Comparison of ENCODE assay signal across 15 cellular contexts in the genomic region with DNA sequence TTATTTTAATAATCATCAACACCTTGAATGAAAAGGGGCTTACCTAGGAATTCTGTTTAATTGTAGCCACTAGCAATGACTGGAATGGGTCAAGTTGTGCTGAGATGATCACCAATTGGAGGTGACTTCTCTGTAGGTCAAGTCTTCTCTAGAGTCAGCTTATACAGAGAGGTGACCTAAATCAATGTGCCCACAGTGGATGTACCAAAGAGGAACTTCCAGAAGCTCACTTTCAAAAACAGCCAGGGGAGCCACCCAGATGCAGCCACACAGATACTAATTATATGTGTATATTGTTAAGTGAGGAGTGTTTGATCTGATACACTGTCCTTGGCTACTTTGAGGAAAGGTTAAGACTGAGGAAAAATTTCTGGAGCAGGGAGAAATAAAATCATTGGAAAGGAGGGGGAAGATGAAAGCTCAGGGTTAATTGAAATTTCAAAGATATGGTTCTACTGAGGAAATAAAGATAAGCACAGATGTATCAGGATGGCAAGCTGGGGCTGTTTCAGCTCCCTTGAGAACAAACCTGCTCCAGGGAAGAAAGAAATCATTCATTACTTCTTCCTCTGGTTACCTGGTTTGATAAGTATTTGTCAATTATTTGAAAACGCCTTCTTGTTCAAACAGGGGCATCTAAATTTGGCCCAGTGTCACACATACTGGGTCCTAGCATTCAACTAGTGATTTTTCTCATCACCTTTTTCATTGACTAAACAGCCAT. TPM values are rescaled to one million over a fixed set of nuclear protein-coding genes. Genes with fewer than 3 reads are reported as not detected.
A peak's percentile ranks its signal among the peaks of the same experiment; 100 is the strongest.
DNase-seq lines count a peak whose midpoint lies in the region; ATAC-seq and TF ChIP-seq lines count a peak whose summit lies in the region.
"Had no signal": no experiment of that assay in that cellular context is flagged by ENCODE, and none has a peak within 500 bp of the region (broad histone marks: within the 10 kb centered on the region; RNA-seq: fewer than 3 reads in every experiment).

No MANE protein-coding gene starts in this region.

- peaks cover 67% of the 10 kb centered on the region for H3K36me3 Mint-ChIP-seq in T-helper 2 cell treated with Interferon-gamma antibody and Interleukin-4, amounts not matched to agents 5 μg/mL and 100 μg/mL, for 36 hours (ENCODE audit: low read depth)
- H3K36me3 Mint-ChIP-seq in activated T-helper 17 cell treated with anti-CD3 and anti-CD28 coated beads, Interleukin-2, amount 50 U/mL, for 72 hours (ENCODE audit: low read depth): peaks cover 96% of the 10 kb centered on the region
- peaks cover 0 to 41% (median 5%) of the 10 kb centered on the region in 3 donors for H3K36me3 Mint-ChIP-seq in naive thymus-derived CD8-positive, alpha-beta T cell
- no peaks in the 10 kb centered on the region for H3K36me3 Mint-ChIP-seq in Calu3 (ENCODE audit: insufficient read depth, unreplicated experiment)

- no peaks in the 10 kb centered on the region for H3K4me1 ChIP-seq in BE2C
- H3K4me1 ChIP-seq: psoas muscle, upper lobe of left lung had no signal

- H3K9me3 ChIP-seq in BE2C: no peaks in the 10 kb centered on the region
- H3K9me3 ChIP-seq: HAP-1, psoas muscle, upper lobe of left lung had no signal

- H3K4me3 ChIP-seq in BE2C (ENCODE audit: low read depth, low read length): no peak overlapping the region
- H3K4me3 ChIP-seq: HAP-1, psoas muscle, upper lobe of left lung had no signal

- CTCF ChIA-PET in Calu3 (lab: Charles Lee): no interaction called here

- no TSS peak for BruUV-seq in Calu3 (replicated peaks; lab: Mats Ljungman, UMichigan)

- H3K27me3 ChIP-seq in BE2C: no peaks in the 10 kb centered on the region
- H3K27me3 ChIP-seq: upper lobe of left lung had no signal

- H3K36me3 ChIP-seq in BE2C: no peaks in the 10 kb centered on the region
- H3K36me3 ChIP-seq: HAP-1, upper lobe of left lung had no signal

- H3K27ac Mint-ChIP-seq in T-helper 2 cell treated with Interferon-gamma antibody and Interleukin-4, amounts not matched to agents 5 μg/mL and 100 μg/mL, for 36 hours: peak overlapping the region; percentile 92
- peak overlapping the region; percentile 97 for H3K27ac Mint-ChIP-seq in activated T-helper 17 cell treated with anti-CD3 and anti-CD28 coated beads, Interleukin-2, amount 50 U/mL, for 72 hours
- peak overlapping the region; percentile 10 to 94 (median 70) for H3K27ac Mint-ChIP-seq in naive thymus-derived CD8-positive, alpha-beta T cell
- H3K27ac Mint-ChIP-seq in Calu3 (ENCODE audit: unreplicated experiment): no peak overlapping the region

- H3K4me1 Mint-ChIP-seq in T-helper 2 cell treated with Interferon-gamma antibody and Interleukin-4, amounts not matched to agents 5 μg/mL and 100 μg/mL, for 36 hours (ENCODE audit: low read depth): peaks cover 66% of the 10 kb centered on the region
- peaks cover 47% of the 10 kb centered on the region for H3K4me1 Mint-ChIP-seq in activated T-helper 17 cell treated with anti-CD3 and anti-CD28 coated beads, Interleukin-2, amount 50 U/mL, for 72 hours
- peaks cover 36 to 85% (median 81%) of the 10 kb centered on the region in 4 donors for H3K4me1 Mint-ChIP-seq in naive thymus-derived CD8-positive, alpha-beta T cell
- no peaks in the 10 kb centered on the region for H3K4me1 Mint-ChIP-seq in Calu3 (ENCODE audit: low read depth, unreplicated experiment)

- H3K9me3 Mint-ChIP-seq in T-helper 2 cell treated with Interferon-gamma antibody and Interleukin-4, amounts not matched to agents 5 μg/mL and 100 μg/mL, for 36 hours: no peaks in the 10 kb centered on the region
- H3K9me3 Mint-ChIP-seq in activated T-helper 17 cell treated with anti-CD3 and anti-CD28 coated beads, Interleukin-2, amount 50 U/mL, for 72 hours: no peaks in the 10 kb centered on the region
- no peaks in the 10 kb centered on the region for H3K9me3 Mint-ChIP-seq in naive thymus-derived CD8-positive, alpha-beta T cell
- H3K9me3 Mint-ChIP-seq in Calu3 (ENCODE audit: low read depth, unreplicated experiment): no peaks in the 10 kb centered on the region

- POLR2A ChIA-PET in naive thymus-derived CD8-positive, alpha-beta T cell (lab: Charles Lee): interaction anchor here (0.5 to 1.6 kb wide), 2 partner anchors 51 to 319 kb away, joined by 3 to 4 read pairs; no protein-coding TSS in a partner anchor

- peak; percentile 24 for ATAC-seq in HG02885 (IDR thresholded peaks at IDR 0.05; ENCODE audit: poor library complexity, unreplicated experiment)
- peak; percentile 25 for ATAC-seq in activated T-helper 17 cell treated with anti-CD3 and anti-CD28 coated beads, Interleukin-2, amount 50 U/mL, for 72 hours (replicated peaks)
- ATAC-seq in naive thymus-derived CD8-positive, alpha-beta T cell: no peak

- no peaks in the 10 kb centered on the region for H3K27me3 Mint-ChIP-seq in T-helper 2 cell treated with Interferon-gamma antibody and Interleukin-4, amounts not matched to agents 5 μg/mL and 100 μg/mL, for 36 hours (ENCODE audit: low read depth)
- no peaks in the 10 kb centered on the region for H3K27me3 Mint-ChIP-seq in activated T-helper 17 cell treated with anti-CD3 and anti-CD28 coated beads, Interleukin-2, amount 50 U/mL, for 72 hours
- no peaks in the 10 kb centered on the region for H3K27me3 Mint-ChIP-seq in naive thymus-derived CD8-positive, alpha-beta T cell
- no peaks in the 10 kb centered on the region for H3K27me3 Mint-ChIP-seq in Calu3 (ENCODE audit: unreplicated experiment)

- no peak for DNase-seq in T-helper 2 cell treated with Interferon-gamma antibody and Interleukin-4, amounts not matched to agents 5 μg/mL and 100 μg/mL, for 36 hours (ENCODE audit: low spot score)
- DNase-seq in T-helper 2 cell: no peak
- no peak for DNase-seq in naive thymus-derived CD8-positive, alpha-beta T cell
- DNase-seq in BE2C: no peak
- no peak for DNase-seq in effector CD8-positive, alpha-beta T cell (lab: John Stamatoyannopoulos, UW)
- no peak for DNase-seq in Calu3
- DNase-seq: mesenchymal stem cell, psoas muscle, upper lobe of left lung had no signal

- no peak for TF ChIP-seq CTCF in BE2C (IDR thresholded peaks at IDR 0.05; ENCODE audit: low read depth, low read length)
- no peak for TF ChIP-seq CTCF in Calu3 (IDR thresholded peaks at IDR 0.05; ENCODE audit: unreplicated experiment)

- intact Hi-C loops in Calu3 (cut with micrococcal nuclease; ENCODE audit: unreplicated experiment): no loop called here

- peak overlapping the region; percentile 92 for H3K4me3 Mint-ChIP-seq in T-helper 2 cell treated with Interferon-gamma antibody and Interleukin-4, amounts not matched to agents 5 μg/mL and 100 μg/mL, for 36 hours
- H3K4me3 Mint-ChIP-seq in activated T-helper 17 cell treated with anti-CD3 and anti-CD28 coated beads, Interleukin-2, amount 50 U/mL, for 72 hours: peak overlapping the region; percentile 97
- H3K4me3 Mint-ChIP-seq in naive thymus-derived CD8-positive, alpha-beta T cell: peak overlapping the region; percentile 4 to 96 (median 34)
- no peak overlapping the region for H3K4me3 Mint-ChIP-seq in Calu3 (ENCODE audit: low read depth, unreplicated experiment)

RNA-seq across cellular contexts. Expression of gene GPR183, which starts 5.1 kb away (rescaled TPM):
- total RNA-seq in activated T-helper 17 cell treated with anti-CD3 and anti-CD28 coated beads, Interleukin-2, amount 50 U/mL, for 72 hours: 10 to 100 TPM; 92.4 to 95.1 TPM
- total RNA-seq in naive thymus-derived CD8-positive, alpha-beta T cell: 10 to 100 TPM in 1 of 2 experiments, 1 to 10 TPM in 1; 8.4 to 10.4 TPM
- 10 to 100 TPM in 2 of 3 donors, 1 to 10 TPM in 1; 9.2 to 35.5 (median 13.1) TPM for polyA plus RNA-seq in naive thymus-derived CD8-positive, alpha-beta T cell
- not detected for polyA plus RNA-seq in BE2C (2012; ENCODE audit: insufficient read depth, insufficient read length, low read depth)
- not detected in 2 replicates for total RNA-seq in Calu3 (2022)
- total RNA-seq: A673 had no signal

RNA-seq across cellular contexts. Expression of gene GPR18, which starts 43.9 kb away (rescaled TPM):
- 10 to 100 TPM in 1 of 2 donors, 1 to 10 TPM in 1; 8.7 to 10.1 TPM for total RNA-seq in activated T-helper 17 cell treated with anti-CD3 and anti-CD28 coated beads, Interleukin-2, amount 50 U/mL, for 72 hours
- 10 to 100 TPM; 31.1 to 31.3 TPM for total RNA-seq in naive thymus-derived CD8-positive, alpha-beta T cell
- polyA plus RNA-seq in naive thymus-derived CD8-positive, alpha-beta T cell: 10 to 100 TPM; 22.2 to 37.0 (median 26.1) TPM
- not detected for polyA plus RNA-seq in BE2C (2012; ENCODE audit: insufficient read depth, insufficient read length, low read depth)
- not detected in 2 replicates for total RNA-seq in Calu3 (2022)
- total RNA-seq: A673, dermis microvascular lymphatic vessel endothelial cell, M059J had no signal

Comparison
In these comparisons a context has a peak if more than half of its experiments do, and no peak if none do; other contexts are left out.
1. ATAC-seq: peak in HG02885 (single experiment) and activated T-helper 17 cell treated with anti-CD3 and anti-CD28 coated beads, Interleukin-2, amount 50 U/mL, for 72 hours (single experiment); none in naive thymus-derived CD8-positive, alpha-beta T cell (0 of 2).